ENCODE assay signal across 2 cellular contexts in the genomic region with DNA sequence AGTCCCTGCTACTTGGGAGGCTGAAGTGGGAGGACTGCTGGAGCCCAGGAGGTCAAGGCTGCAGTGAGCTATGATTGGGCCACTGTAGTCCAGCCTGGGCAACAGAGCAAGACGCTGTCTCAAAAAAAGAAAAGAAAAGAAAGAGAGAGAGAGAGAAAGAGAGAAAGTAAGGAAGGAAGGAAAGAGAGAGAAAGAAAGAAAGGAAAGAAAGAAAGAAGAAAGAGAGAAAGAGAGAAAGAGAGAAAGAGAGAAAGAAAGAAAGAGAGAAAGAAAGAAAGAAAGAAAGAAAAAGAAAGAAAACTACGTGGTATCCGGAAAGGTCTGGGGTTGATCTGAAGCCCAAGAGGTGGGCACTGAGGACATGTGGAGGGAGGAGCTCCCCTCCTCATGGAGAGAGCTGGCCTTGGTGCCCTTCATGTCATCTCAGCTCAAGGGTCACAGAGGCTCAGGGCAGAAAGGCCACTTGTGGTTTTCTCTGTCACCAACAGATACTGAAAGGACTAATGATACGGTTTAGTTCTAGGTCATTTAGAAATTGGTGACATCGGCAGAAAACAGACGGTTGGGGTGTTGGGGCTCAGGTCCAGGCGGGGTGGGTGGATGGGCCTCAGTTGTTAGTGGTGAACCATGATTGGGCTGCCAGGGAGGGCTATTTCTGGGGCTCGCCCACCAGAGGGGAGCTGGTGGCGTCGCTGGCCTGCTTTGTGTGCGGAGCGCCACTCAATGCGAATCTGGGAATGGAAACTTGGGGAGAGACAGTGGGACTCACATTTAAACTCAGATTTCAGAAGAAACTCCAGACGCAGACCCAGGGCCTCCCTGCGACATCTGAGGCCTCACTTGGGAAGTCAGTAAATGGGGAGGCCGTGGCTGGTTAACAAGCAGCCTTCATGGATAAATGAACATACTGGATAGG.
TF ChIP-seq lines count a peak whose summit lies in the region.

No MANE protein-coding gene starts in this region.

TF ChIP-seq in A549, 52 proteins besides CTCF, POLR2A, EP300 and RAD21:
- peak; percentile 42 for TF ChIP-seq MAFK (IDR thresholded peaks at IDR 0.05; ENCODE audit: partially characterized antibody)
- TF ChIP-seq, protein P1, sequence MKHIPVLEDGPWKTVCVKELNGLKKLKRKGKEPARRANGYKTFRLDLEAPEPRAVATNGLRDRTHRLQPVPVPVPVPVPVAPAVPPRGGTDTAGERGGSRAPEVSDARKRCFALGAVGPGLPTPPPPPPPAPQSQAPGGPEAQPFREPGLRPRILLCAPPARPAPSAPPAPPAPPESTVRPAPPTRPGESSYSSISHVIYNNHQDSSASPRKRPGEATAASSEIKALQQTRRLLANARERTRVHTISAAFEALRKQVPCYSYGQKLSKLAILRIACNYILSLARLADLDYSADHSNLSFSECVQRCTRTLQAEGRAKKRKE (CRISPR knock-in tag; IDR thresholded peaks at IDR 0.05; ENCODE audit: low read depth): no peak
- TF ChIP-seq, protein P2, sequence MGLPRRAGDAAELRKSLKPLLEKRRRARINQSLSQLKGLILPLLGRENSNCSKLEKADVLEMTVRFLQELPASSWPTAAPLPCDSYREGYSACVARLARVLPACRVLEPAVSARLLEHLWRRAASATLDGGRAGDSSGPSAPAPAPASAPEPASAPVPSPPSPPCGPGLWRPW (IDR thresholded peaks at IDR 0.05): no peak

TF ChIP-seq in K562, 482 proteins besides CTCF, POLR2A, EP300 and RAD21:
- TF ChIP-seq TCF3 (CRISPR knock-in tag; IDR thresholded peaks at IDR 0.05) (peak; percentile 52), ZKSCAN1 (IDR thresholded peaks at IDR 0.05; ENCODE audit: low read depth, low read length) (no peak), CBFA2T3 (IDR thresholded peaks at IDR 0.05) (peak; percentile 44; the same call in 1 of the 2 replicates)
- TF ChIP-seq, protein P3, sequence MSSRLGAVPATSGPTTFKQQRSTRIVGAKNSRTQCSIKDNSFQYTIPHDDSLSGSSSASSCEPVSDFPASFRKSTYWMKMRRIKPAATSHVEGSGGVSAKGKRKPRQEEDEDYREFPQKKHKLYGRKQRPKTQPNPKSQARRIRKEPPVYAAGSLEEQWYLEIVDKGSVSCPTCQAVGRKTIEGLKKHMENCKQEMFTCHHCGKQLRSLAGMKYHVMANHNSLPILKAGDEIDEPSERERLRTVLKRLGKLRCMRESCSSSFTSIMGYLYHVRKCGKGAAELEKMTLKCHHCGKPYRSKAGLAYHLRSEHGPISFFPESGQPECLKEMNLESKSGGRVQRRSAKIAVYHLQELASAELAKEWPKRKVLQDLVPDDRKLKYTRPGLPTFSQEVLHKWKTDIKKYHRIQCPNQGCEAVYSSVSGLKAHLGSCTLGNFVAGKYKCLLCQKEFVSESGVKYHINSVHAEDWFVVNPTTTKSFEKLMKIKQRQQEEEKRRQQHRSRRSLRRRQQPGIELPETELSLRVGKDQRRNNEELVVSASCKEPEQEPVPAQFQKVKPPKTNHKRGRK (tag; IDR thresholded peaks at IDR 0.05): peak; percentile 72
